Comparison of ENCODE assay signal across 8 cellular contexts in the genomic region with DNA sequence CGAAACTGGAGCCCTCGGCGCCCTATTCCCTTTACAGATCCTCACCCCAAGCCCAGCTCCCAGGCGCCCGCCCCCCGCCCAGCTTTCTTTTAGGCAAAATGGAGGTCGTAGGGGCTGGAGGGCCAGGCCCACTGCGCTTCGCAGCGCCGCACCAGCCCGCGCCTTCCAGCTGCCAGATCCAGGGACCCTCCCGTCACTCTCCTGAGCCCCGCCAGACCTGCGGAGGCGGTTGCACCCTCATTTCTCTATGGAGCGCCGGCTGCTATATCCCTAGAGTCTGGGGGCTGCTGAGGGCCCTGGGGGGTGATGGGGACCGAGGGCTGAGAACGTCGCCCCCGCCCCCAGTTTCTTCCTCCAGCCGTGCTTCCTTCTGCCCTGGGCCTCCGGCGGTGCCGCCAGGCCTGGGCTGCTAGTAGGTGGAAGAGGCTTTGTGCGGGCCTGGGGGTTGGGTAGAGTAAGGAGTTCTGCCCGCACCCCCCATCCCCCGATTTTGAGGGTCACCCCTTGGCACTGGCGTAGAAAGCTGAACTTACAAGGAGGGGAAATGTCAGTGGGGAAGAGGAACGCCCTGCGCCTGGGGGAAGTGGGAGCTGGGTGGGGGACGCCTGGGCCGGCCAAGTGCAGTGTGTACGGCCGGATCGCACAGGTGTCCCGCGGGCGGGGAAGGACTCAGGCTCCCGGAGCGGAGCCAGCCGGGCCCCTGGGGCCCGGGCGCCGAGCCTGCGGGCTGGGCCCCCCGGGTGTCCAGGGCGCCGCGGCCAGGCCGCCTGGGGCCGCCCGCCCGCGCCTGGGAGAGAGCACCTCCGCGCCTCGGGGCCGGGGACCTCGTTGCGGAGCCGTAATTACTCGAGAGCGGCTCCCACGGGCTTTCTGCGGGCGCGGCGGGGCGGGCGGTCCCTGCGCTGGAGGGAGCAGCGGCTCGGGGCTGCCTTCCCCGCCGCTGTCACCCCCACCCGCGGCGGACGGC. TPM values are rescaled to one million over a fixed set of nuclear protein-coding genes. Genes with fewer than 3 reads are reported as not detected.
DNase-seq lines count a peak whose midpoint lies in the region; ATAC-seq, FAIRE-seq and TF ChIP-seq lines count a peak whose summit lies in the region.

No MANE protein-coding gene starts in this region.

- CTCF ChIA-PET in HepG2 (lab: Yijun Ruan, JAX; ENCODE audit: low intra/inter-chr PET ratio, low total read pairs) = no interaction called here

- peaks cover 0 to 4% of the 10 kb centered on the region in 2 experiments; a peak in 2 of 5 replicates for H3K27me3 ChIP-seq in HepG2 (ENCODE audit: control insufficient read depth in 1 of 2, insufficient read depth in 2 of 2, low read length in 2 of 2)

- TSS peak; percentile 44 for BruUV-seq in HepG2 (replicated peaks; lab: Mats Ljungman, UMichigan)

- no peak for TF ChIP-seq CTCF in cardiac fibroblast (IDR thresholded peaks at IDR 0.05; ENCODE audit: low read depth, low read length)
- TF ChIP-seq CTCF in HepG2 (CRISPR knock-in tag; IDR thresholded peaks at IDR 0.05) = no peak
- no peak for TF ChIP-seq CTCF in omental fat pad (IDR thresholded peaks at IDR 0.05)

- H3K4me2 ChIP-seq in HepG2 (ENCODE audit: low read depth, low read length) = peak overlapping the region; percentile 78

- no peak for FAIRE-seq in HepG2 (lab: Jason Lieb, UNC)

- in situ Hi-C loops in HepG2 (cut with HindIII; ENCODE audit: extremely low pct_ligation_motif_present, low pct_unique_long_range_greater_than_20kb) = no loop called here

- H3K4me3 Mint-ChIP-seq in stimulated activated naive CD8-positive, alpha-beta T cell treated with anti-CD3 and anti-CD28 coated beads, Interleukin-15, amount 100 ng/mL, for 72 hours = peak overlapping the region; percentile 90 to 91

- H3K36me3 ChIP-seq in SK-N-MC (ENCODE audit: insufficient read depth, low read length) = peaks cover 25% of the 10 kb centered on the region
- peaks cover 14 to 22% of the 10 kb centered on the region in 2 experiments; a peak in 4 of 5 replicates for H3K36me3 ChIP-seq in HepG2 (replicated peaks in 1 of 2; ENCODE audit: control insufficient read depth in 1 of 2, insufficient read depth in 2 of 2, low read length in 2 of 2)

- H3K9ac ChIP-seq in SK-N-MC (ENCODE audit: insufficient read length) (peak overlapping the region; percentile 94), HepG2 (ENCODE audit: insufficient read depth, low read depth, low read length) (peak overlapping the region; percentile 93)

- DNase-seq in NOMO-1 (lab: John Stamatoyannopoulos, UW; ENCODE audit: unreplicated experiment in 2 of 2) (peak; percentile 38 to 57), NOMO-1 treated with DMSO at 0.1 percent for 48 hours (lab: John Stamatoyannopoulos, UW; ENCODE audit: unreplicated experiment) (no peak), SK-N-MC (ENCODE audit: low read depth, low spot score) (no peak), cardiac fibroblast (ENCODE audit: low read depth in 2 of 2) (no peak), HepG2 (ENCODE audit: low spot score) (no peak), omental fat pad (ENCODE audit: low spot score) (no peak)
- DNase-seq in stimulated activated naive CD8-positive, alpha-beta T cell treated with anti-CD3 and anti-CD28 coated beads, Interleukin-15, amount 100 ng/mL, for 72 hours = peak in 1 of 2 donors; percentile 46

- H3K4me1 Mint-ChIP-seq in stimulated activated naive CD8-positive, alpha-beta T cell treated with anti-CD3 and anti-CD28 coated beads, Interleukin-15, amount 100 ng/mL, for 72 hours = peaks cover 39% of the 10 kb centered on the region

- H2AFZ ChIP-seq in HepG2 (ENCODE audit: low read length) = no peak overlapping the region

- POLR2A ChIA-PET in HepG2 (lab: Yijun Ruan, JAX) = interaction anchor here (0.6 to 1.4 kb wide), 4 partner anchors 18 to 32 kb away, joined by 3 to 4 read pairs (median 4); partner anchors contain the start of gene POP7

- TF ChIP-seq POLR2A in HepG2 (IDR thresholded peaks at IDR 0.05; ENCODE audit: insufficient read depth in 1 of 2, low read depth in 2 of 2, low read length in 2 of 2) = no peak

- peaks cover 32% of the 10 kb centered on the region for H3K4me1 ChIP-seq in HepG2 (ENCODE audit: insufficient read depth, low read length)

- WGBS in HepG2 (ENCODE audit: low lambda C conversion rate) = 0% methylated on average over 27 of the region's 82 CpGs

- H3K9me3 Mint-ChIP-seq in stimulated activated naive CD8-positive, alpha-beta T cell treated with anti-CD3 and anti-CD28 coated beads, Interleukin-15, amount 100 ng/mL, for 72 hours = no peaks in the 10 kb centered on the region

- peaks cover 9% of the 10 kb centered on the region for H3K79me2 ChIP-seq in HepG2 (ENCODE audit: insufficient read depth, low read length)

- H4K20me1 ChIP-seq in HepG2 (ENCODE audit: insufficient read depth, low read length) = peaks cover 8% of the 10 kb centered on the region; the same call in 1 of the 2 replicates

- TF ChIP-seq RAD21 in HepG2 (CRISPR knock-in tag; IDR thresholded peaks at IDR 0.05) = 0 out of 2 replicates have a peak, but pooled peaks have one; percentile 7

- no peaks in the 10 kb centered on the region for H3K27me3 Mint-ChIP-seq in stimulated activated naive CD8-positive, alpha-beta T cell treated with anti-CD3 and anti-CD28 coated beads, Interleukin-15, amount 100 ng/mL, for 72 hours

- H3K27ac Mint-ChIP-seq in stimulated activated naive CD8-positive, alpha-beta T cell treated with anti-CD3 and anti-CD28 coated beads, Interleukin-15, amount 100 ng/mL, for 72 hours = peak overlapping the region; percentile 95 to 96

- intact Hi-C loops in HepG2 (cut with micrococcal nuclease; ENCODE audit: unreplicated experiment) = loop anchor here (2.0 kb wide), 1 partner anchor 16 kb away; no protein-coding TSS in a partner anchor

- no peak for TF ChIP-seq EP300 in HepG2 (IDR thresholded peaks at IDR 0.05; ENCODE audit: low read depth in 2 of 2, low read length in 2 of 2)
- no peak for TF ChIP-seq EP300 in HepG2 (CRISPR knock-in tag; IDR thresholded peaks at IDR 0.05; ENCODE audit: borderline replicate concordance)

- no peaks in the 10 kb centered on the region for H3K9me3 ChIP-seq in SK-N-MC (ENCODE audit: low read depth, low read length)
- no peaks in the 10 kb centered on the region for H3K9me3 ChIP-seq in HepG2 (ENCODE audit: low read length)

- peak; percentile 21 for ATAC-seq in HepG2
- ATAC-seq in stimulated activated naive CD8-positive, alpha-beta T cell treated with anti-CD3 and anti-CD28 coated beads, Interleukin-15, amount 100 ng/mL, for 72 hours = peak; percentile 2
- ATAC-seq in omental fat pad (ENCODE audit: low FRiP score) = no peak
- ATAC-seq in HG03571 (IDR thresholded peaks at IDR 0.05; ENCODE audit: unreplicated experiment) = no peak

- peak overlapping the region; percentile 97 for H3K4me3 ChIP-seq in SK-N-MC
- peak overlapping the region; percentile 95 to 100 for H3K4me3 ChIP-seq in cardiac fibroblast (replicated peaks in 1 of 2; ENCODE audit: low read depth in 2 of 2, low read length in 2 of 2)
- peak overlapping the region; percentile 92 to 97 (median 96) for H3K4me3 ChIP-seq in HepG2 (replicated peaks in 1 of 3; ENCODE audit: insufficient read depth in 1 of 3, low read depth in 2 of 3, low read length in 3 of 3)

- H3K27ac ChIP-seq in SK-N-MC = no peak overlapping the region
- peak overlapping the region; percentile 40 for H3K27ac ChIP-seq in HepG2 (ENCODE audit: extremely low read length, insufficient read depth, low read length)

RNA-seq across cellular contexts. Expression of gene GNB2, which starts 1.2 kb away (rescaled TPM):
- total RNA-seq in HepG2 (2016; rRNA removed; fragmentation: Illumina TruSeq; extraction: Trizol) = 48.3 and 64.3 TPM in 2 replicates
- 84.0 and 90.3 TPM in 2 replicates for total RNA-seq in HepG2 (2016; cell fraction: cytosol; rRNA removed; fragmentation: Illumina TruSeq; extraction: Trizol; ENCODE audit: low read depth)
- total RNA-seq in HepG2 (2016; cell fraction: insoluble cytoplasmic fraction; rRNA removed; fragmentation: Illumina TruSeq; extraction: Trizol) = 51.7 and 55.9 TPM in 2 replicates
- 95.7 and 129 TPM in 2 replicates for total RNA-seq in HepG2 (2016; cell fraction: membrane; rRNA removed; fragmentation: Illumina TruSeq; extraction: Trizol)
- 30.4 and 32.6 TPM in 2 replicates for total RNA-seq in HepG2 (2016; cell fraction: nucleus; rRNA removed; fragmentation: Illumina TruSeq; extraction: Trizol)
- 67.1 and 82.0 TPM in 2 replicates for polyA plus RNA-seq in HepG2 (2011; rRNA removed)
- polyA plus RNA-seq in HepG2 (2011; cell fraction: cytosol; rRNA removed) = 69.6 and 88.5 TPM in 2 replicates
- polyA plus RNA-seq in HepG2 (2011; cell fraction: nucleus; rRNA removed) = 82.9 and 91.9 TPM in 2 replicates
- 80.2 and 110 TPM in 2 replicates for polyA plus RNA-seq in HepG2 (2012)
- 141 and 174 TPM in 2 replicates for polyA plus RNA-seq in HepG2 (2016; cell fraction: cytosol; fragmentation: Illumina TruSeq; extraction: Trizol; ENCODE audit: low read depth)
- polyA plus RNA-seq in HepG2 (2016; cell fraction: insoluble cytoplasmic fraction; fragmentation: Illumina TruSeq; extraction: Trizol; ENCODE audit: low read depth) = 105 and 126 TPM in 2 replicates
- polyA plus RNA-seq in HepG2 (2016; cell fraction: membrane; fragmentation: Illumina TruSeq; extraction: Trizol; ENCODE audit: low read depth) = 137 and 159 TPM in 2 replicates
- polyA plus RNA-seq in HepG2 (2016; cell fraction: nucleus; fragmentation: Illumina TruSeq; extraction: Trizol; ENCODE audit: insufficient read depth, low read depth) = 84.9 and 92.0 TPM in 2 replicates
- 104 and 125 TPM in 2 replicates for polyA minus RNA-seq in HepG2 (2011; rRNA and poly(A)+ RNA removed; ENCODE audit: low replicate concordance)
- 35.2 and 43.4 TPM in 2 replicates for polyA minus RNA-seq in HepG2 (2011; cell fraction: cytosol; rRNA and poly(A)+ RNA removed)
- 10.0 and 11.4 TPM in 2 replicates for polyA minus RNA-seq in HepG2 (2011; cell fraction: nucleus; rRNA and poly(A)+ RNA removed)
- 100 to 1,000 TPM; 145 to 245 (median 203) TPM for total RNA-seq in omental fat pad

RNA-seq across cellular contexts. Expression of gene ACTL6B, which starts 18.5 kb away (rescaled TPM):
- not detected in 2 replicates for total RNA-seq in HepG2 (2016; rRNA removed; fragmentation: Illumina TruSeq; extraction: Trizol)
- not detected in 2 replicates for total RNA-seq in HepG2 (2016; cell fraction: cytosol; rRNA removed; fragmentation: Illumina TruSeq; extraction: Trizol; ENCODE audit: low read depth)
- total RNA-seq in HepG2 (2016; cell fraction: insoluble cytoplasmic fraction; rRNA removed; fragmentation: Illumina TruSeq; extraction: Trizol) = not detected in 2 replicates
- total RNA-seq in HepG2 (2016; cell fraction: membrane; rRNA removed; fragmentation: Illumina TruSeq; extraction: Trizol) = not detected in 2 replicates
- not detected in 2 replicates for total RNA-seq in HepG2 (2016; cell fraction: nucleus; rRNA removed; fragmentation: Illumina TruSeq; extraction: Trizol)
- polyA plus RNA-seq in HepG2 (2011; rRNA removed) = not detected in 2 replicates
- polyA plus RNA-seq in HepG2 (2011; cell fraction: cytosol; rRNA removed) = not detected in 2 replicates
- not detected in 2 replicates for polyA plus RNA-seq in HepG2 (2011; cell fraction: nucleus; rRNA removed)
- polyA plus RNA-seq in HepG2 (2012) = not detected in 2 replicates
- not detected in 2 replicates for polyA plus RNA-seq in HepG2 (2016; cell fraction: cytosol; fragmentation: Illumina TruSeq; extraction: Trizol; ENCODE audit: low read depth)
- not detected in 2 replicates for polyA plus RNA-seq in HepG2 (2016; cell fraction: insoluble cytoplasmic fraction; fragmentation: Illumina TruSeq; extraction: Trizol; ENCODE audit: low read depth)
- polyA plus RNA-seq in HepG2 (2016; cell fraction: membrane; fragmentation: Illumina TruSeq; extraction: Trizol; ENCODE audit: low read depth) = not detected in 2 replicates
- not detected in 2 replicates for polyA plus RNA-seq in HepG2 (2016; cell fraction: nucleus; fragmentation: Illumina TruSeq; extraction: Trizol; ENCODE audit: insufficient read depth, low read depth)
- not detected in 2 replicates for polyA minus RNA-seq in HepG2 (2011; rRNA and poly(A)+ RNA removed; ENCODE audit: low replicate concordance)
- polyA minus RNA-seq in HepG2 (2011; cell fraction: cytosol; rRNA and poly(A)+ RNA removed) = not detected in 2 replicates
- not detected in 2 replicates for polyA minus RNA-seq in HepG2 (2011; cell fraction: nucleus; rRNA and poly(A)+ RNA removed)
- not detected for total RNA-seq in omental fat pad

RNA-seq across cellular contexts. Expression of gene GIGYF1, which starts 19.3 kb away (rescaled TPM):
- total RNA-seq in HepG2 (2016; rRNA removed; fragmentation: Illumina TruSeq; extraction: Trizol) (6.4 and 16.1 TPM in 2 replicates), omental fat pad (10 to 100 TPM; 17.7 to 44.0 (median 19.4) TPM)
- 1.1 TPM in 2 replicates for total RNA-seq in HepG2 (2016; cell fraction: cytosol; rRNA removed; fragmentation: Illumina TruSeq; extraction: Trizol; ENCODE audit: low read depth)
- 5.2 and 15.6 TPM in 2 replicates for total RNA-seq in HepG2 (2016; cell fraction: insoluble cytoplasmic fraction; rRNA removed; fragmentation: Illumina TruSeq; extraction: Trizol)
- 2.5 and 3.1 TPM in 2 replicates for total RNA-seq in HepG2 (2016; cell fraction: membrane; rRNA removed; fragmentation: Illumina TruSeq; extraction: Trizol)
- 20.9 and 26.7 TPM in 2 replicates for total RNA-seq in HepG2 (2016; cell fraction: nucleus; rRNA removed; fragmentation: Illumina TruSeq; extraction: Trizol)
- 7.6 and 10.2 TPM in 2 replicates for polyA plus RNA-seq in HepG2 (2011; rRNA removed)
- 2.9 and 4.4 TPM in 2 replicates for polyA plus RNA-seq in HepG2 (2011; cell fraction: cytosol; rRNA removed)
- polyA plus RNA-seq in HepG2 (2011; cell fraction: nucleus; rRNA removed) = 109 and 136 TPM in 2 replicates
- polyA plus RNA-seq in HepG2 (2012) = 14.6 and 15.7 TPM in 2 replicates
- polyA plus RNA-seq in HepG2 (2016; cell fraction: cytosol; fragmentation: Illumina TruSeq; extraction: Trizol; ENCODE audit: low read depth) = 0.49 and 0.50 TPM in 2 replicates
- polyA plus RNA-seq in HepG2 (2016; cell fraction: insoluble cytoplasmic fraction; fragmentation: Illumina TruSeq; extraction: Trizol; ENCODE audit: low read depth) = 4.7 and 6.6 TPM in 2 replicates
- polyA plus RNA-seq in HepG2 (2016; cell fraction: membrane; fragmentation: Illumina TruSeq; extraction: Trizol; ENCODE audit: low read depth) = 1.2 and 1.8 TPM in 2 replicates
- 82.9 and 91.2 TPM in 2 replicates for polyA plus RNA-seq in HepG2 (2016; cell fraction: nucleus; fragmentation: Illumina TruSeq; extraction: Trizol; ENCODE audit: insufficient read depth, low read depth)
- 10.8 and 12.0 TPM in 2 replicates for polyA minus RNA-seq in HepG2 (2011; rRNA and poly(A)+ RNA removed; ENCODE audit: low replicate concordance)
- 5.3 and 5.8 TPM in 2 replicates for polyA minus RNA-seq in HepG2 (2011; cell fraction: cytosol; rRNA and poly(A)+ RNA removed)
- 29.1 and 35.3 TPM in 2 replicates for polyA minus RNA-seq in HepG2 (2011; cell fraction: nucleus; rRNA and poly(A)+ RNA removed)

RNA-seq across cellular contexts. Expression of gene POP7, which starts 31.2 kb away (rescaled TPM):
- total RNA-seq in HepG2 (2016; rRNA removed; fragmentation: Illumina TruSeq; extraction: Trizol) = 91.1 and 91.5 TPM in 2 replicates
- 80.9 and 134 TPM in 2 replicates for total RNA-seq in HepG2 (2016; cell fraction: cytosol; rRNA removed; fragmentation: Illumina TruSeq; extraction: Trizol; ENCODE audit: low read depth)
- 88.0 and 96.3 TPM in 2 replicates for total RNA-seq in HepG2 (2016; cell fraction: insoluble cytoplasmic fraction; rRNA removed; fragmentation: Illumina TruSeq; extraction: Trizol)
- total RNA-seq in HepG2 (2016; cell fraction: membrane; rRNA removed; fragmentation: Illumina TruSeq; extraction: Trizol) = 82.0 and 130 TPM in 2 replicates
- 30.9 and 33.0 TPM in 2 replicates for total RNA-seq in HepG2 (2016; cell fraction: nucleus; rRNA removed; fragmentation: Illumina TruSeq; extraction: Trizol)
- 63.9 and 70.6 TPM in 2 replicates for polyA plus RNA-seq in HepG2 (2011; rRNA removed)
- 59.0 and 91.7 TPM in 2 replicates for polyA plus RNA-seq in HepG2 (2011; cell fraction: cytosol; rRNA removed)
- polyA plus RNA-seq in HepG2 (2011; cell fraction: nucleus; rRNA removed) = 30.7 and 33.6 TPM in 2 replicates
- polyA plus RNA-seq in HepG2 (2012) = 35.3 and 43.7 TPM in 2 replicates
- polyA plus RNA-seq in HepG2 (2016; cell fraction: cytosol; fragmentation: Illumina TruSeq; extraction: Trizol; ENCODE audit: low read depth) = 72.9 and 135 TPM in 2 replicates
- 95.2 and 106 TPM in 2 replicates for polyA plus RNA-seq in HepG2 (2016; cell fraction: insoluble cytoplasmic fraction; fragmentation: Illumina TruSeq; extraction: Trizol; ENCODE audit: low read depth)
- polyA plus RNA-seq in HepG2 (2016; cell fraction: membrane; fragmentation: Illumina TruSeq; extraction: Trizol; ENCODE audit: low read depth) = 75.0 and 120 TPM in 2 replicates
- 59.0 and 71.0 TPM in 2 replicates for polyA plus RNA-seq in HepG2 (2016; cell fraction: nucleus; fragmentation: Illumina TruSeq; extraction: Trizol; ENCODE audit: insufficient read depth, low read depth)
- 32.0 and 34.2 TPM in 2 replicates for polyA minus RNA-seq in HepG2 (2011; rRNA and poly(A)+ RNA removed; ENCODE audit: low replicate concordance)
- polyA minus RNA-seq in HepG2 (2011; cell fraction: cytosol; rRNA and poly(A)+ RNA removed) = 21.5 and 21.6 TPM in 2 replicates
- polyA minus RNA-seq in HepG2 (2011; cell fraction: nucleus; rRNA and poly(A)+ RNA removed) = 4.5 and 5.0 TPM in 2 replicates
- 10 to 100 TPM; 17.5 to 39.9 (median 19.4) TPM for total RNA-seq in omental fat pad

RNA-seq across cellular contexts. Expression of gene TFR2, which starts 33.4 kb away (rescaled TPM):
- total RNA-seq in HepG2 (2016; rRNA removed; fragmentation: Illumina TruSeq; extraction: Trizol) (12.5 and 36.9 TPM in 2 replicates), omental fat pad (under 1 TPM in 1 of 4 donors, not detected in 3; 0.60 TPM)
- 3.4 and 5.6 TPM in 2 replicates for total RNA-seq in HepG2 (2016; cell fraction: cytosol; rRNA removed; fragmentation: Illumina TruSeq; extraction: Trizol; ENCODE audit: low read depth)
- 10.1 and 35.7 TPM in 2 replicates for total RNA-seq in HepG2 (2016; cell fraction: insoluble cytoplasmic fraction; rRNA removed; fragmentation: Illumina TruSeq; extraction: Trizol)
- total RNA-seq in HepG2 (2016; cell fraction: membrane; rRNA removed; fragmentation: Illumina TruSeq; extraction: Trizol) = 8.2 and 10.4 TPM in 2 replicates
- total RNA-seq in HepG2 (2016; cell fraction: nucleus; rRNA removed; fragmentation: Illumina TruSeq; extraction: Trizol) = 34.2 and 34.9 TPM in 2 replicates
- 64.2 and 122 TPM in 2 replicates for polyA plus RNA-seq in HepG2 (2011; rRNA removed)
- polyA plus RNA-seq in HepG2 (2011; cell fraction: cytosol; rRNA removed) = 55.9 and 57.8 TPM in 2 replicates
- 182 and 193 TPM in 2 replicates for polyA plus RNA-seq in HepG2 (2011; cell fraction: nucleus; rRNA removed)
- polyA plus RNA-seq in HepG2 (2012) = 111 and 151 TPM in 2 replicates
- polyA plus RNA-seq in HepG2 (2016; cell fraction: cytosol; fragmentation: Illumina TruSeq; extraction: Trizol; ENCODE audit: low read depth) = 4.2 and 4.6 TPM in 2 replicates
- polyA plus RNA-seq in HepG2 (2016; cell fraction: insoluble cytoplasmic fraction; fragmentation: Illumina TruSeq; extraction: Trizol; ENCODE audit: low read depth) = 11.4 and 13.6 TPM in 2 replicates
- polyA plus RNA-seq in HepG2 (2016; cell fraction: membrane; fragmentation: Illumina TruSeq; extraction: Trizol; ENCODE audit: low read depth) = 6.6 and 6.9 TPM in 2 replicates
- 79.8 and 81.7 TPM in 2 replicates for polyA plus RNA-seq in HepG2 (2016; cell fraction: nucleus; fragmentation: Illumina TruSeq; extraction: Trizol; ENCODE audit: insufficient read depth, low read depth)
- polyA minus RNA-seq in HepG2 (2011; rRNA and poly(A)+ RNA removed; ENCODE audit: low replicate concordance) = 17.0 and 39.6 TPM in 2 replicates
- polyA minus RNA-seq in HepG2 (2011; cell fraction: cytosol; rRNA and poly(A)+ RNA removed) = 14.2 and 31.8 TPM in 2 replicates
- polyA minus RNA-seq in HepG2 (2011; cell fraction: nucleus; rRNA and poly(A)+ RNA removed) = 27.4 and 31.8 TPM in 2 replicates

Comparison
In these comparisons a context has a peak if more than half of its experiments do, and no peak if none do; other contexts are left out.
1. DNase-seq: peak in NOMO-1 (2 of 2); none in NOMO-1 treated with DMSO at 0.1 percent for 48 hours (single experiment), SK-N-MC (single experiment), cardiac fibroblast (0 of 2), HepG2 (single experiment) and omental fat pad (single experiment).
2. ATAC-seq: peak in HepG2 (single experiment) and stimulated activated naive CD8-positive, alpha-beta T cell treated with anti-CD3 and anti-CD28 coated beads, Interleukin-15, amount 100 ng/mL, for 72 hours (single experiment); none in omental fat pad (single experiment) and HG03571 (single experiment).
3. Peak in every context shown above with its lines, with median percentiles within 50 percentile points of each other: H3K4me3 ChIP-seq.